ENCODE assay signal across 30 cellular contexts in genomic region chr5:91031396-91031741, GRCh38.
"Had no signal": no experiment of that assay in that cellular context is flagged by ENCODE, and none has a peak within 500 bp of the region (broad histone marks: within the 10 kb centered on the region; RNA-seq: fewer than 3 reads in every experiment).

No MANE protein-coding gene starts in this region.

- H3K4me3 ChIP-seq: adrenal gland, esophagus squamous epithelium, spleen, vagina had no signal

- H3K36me3 ChIP-seq: adrenal gland, esophagus squamous epithelium, spleen, vagina had no signal

- H3K27ac ChIP-seq: esophagus squamous epithelium, parathyroid adenoma, spleen, vagina had no signal

- H3K9me3 ChIP-seq: esophagus squamous epithelium, spleen, vagina had no signal

- H3K27me3 ChIP-seq: adrenal gland, esophagus squamous epithelium, spleen, vagina had no signal

- H3K9me3 Mint-ChIP-seq: activated naive CD4-positive, alpha-beta T cell treated with anti-CD3 and anti-CD28 coated beads for 36 hours; activated naive CD8-positive, alpha-beta T cell treated with anti-CD3 and anti-CD28 coated beads for 36 hours; brain; effector memory CD8-positive, alpha-beta T cell; naive thymus-derived CD4-positive, alpha-beta T cell; neural crest cell; T-helper 2 cell treated with Interferon-gamma antibody and Interleukin-4, amounts not matched to agents 5 μg/mL and 100 μg/mL, for 36 hours; type B pancreatic cell had no signal

- H3K9ac ChIP-seq: parathyroid adenoma had no signal

- H3K27me3 Mint-ChIP-seq: brain, type B pancreatic cell had no signal

- H3K4me3 Mint-ChIP-seq: activated naive CD4-positive, alpha-beta T cell treated with anti-CD3 and anti-CD28 coated beads for 36 hours; activated naive CD8-positive, alpha-beta T cell treated with anti-CD3 and anti-CD28 coated beads for 36 hours; brain; effector memory CD8-positive, alpha-beta T cell; naive thymus-derived CD4-positive, alpha-beta T cell; neural crest cell; T-helper 2 cell treated with Interferon-gamma antibody and Interleukin-4, amounts not matched to agents 5 μg/mL and 100 μg/mL, for 36 hours; type B pancreatic cell had no signal

- DNase-seq: activated CD4-positive, alpha-beta T cell treated with anti-CD3 and anti-CD28 coated beads for 48 hours; activated CD4-positive, alpha-beta T cell treated with anti-CD3 and anti-CD28 coated beads, Interleukin-2, amount 50 U/mL, for 48 hours; activated CD8-positive, alpha-beta memory T cell treated with anti-CD3 and anti-CD28 coated beads for 24 hours; activated effector memory CD4-positive, alpha-beta T cell treated with Interleukin-2 at 50 U/mL for 16 hours; activated naive CD4-positive, alpha-beta T cell treated with anti-CD3 and anti-CD28 coated beads for 36 hours; activated naive CD8-positive, alpha-beta T cell treated with anti-CD3 and anti-CD28 coated beads for 36 hours; aorta; caudate nucleus; cortex of kidney; effector memory CD8-positive, alpha-beta T cell; esophagus squamous epithelium; islet precursor cell; left cardiac atrium; mammary epithelial cell; naive thymus-derived CD4-positive, alpha-beta T cell; nucleus accumbens; right cardiac atrium; spleen; stimulated activated CD4-positive, alpha-beta T cell treated with anti-CD3 and anti-CD28 coated beads, Interleukin-2, amount 100 ng/mL, for 48 hours; stimulated activated naive CD8-positive, alpha-beta T cell treated with anti-CD3 and anti-CD28 coated beads, Interleukin-15, Interleukin-2, amounts not matched to agents 100 U/mL and 50 U/mL, for 24 hours; T-helper 1 cell had no signal

- H3K4me1 ChIP-seq: parathyroid adenoma, spleen had no signal

- H2AFZ ChIP-seq: parathyroid adenoma had no signal

- H3K27ac Mint-ChIP-seq: activated naive CD4-positive, alpha-beta T cell treated with anti-CD3 and anti-CD28 coated beads for 36 hours; activated naive CD8-positive, alpha-beta T cell treated with anti-CD3 and anti-CD28 coated beads for 36 hours; effector memory CD8-positive, alpha-beta T cell; T-helper 2 cell treated with Interferon-gamma antibody and Interleukin-4, amounts not matched to agents 5 μg/mL and 100 μg/mL, for 36 hours; type B pancreatic cell had no signal

- H3K36me3 Mint-ChIP-seq: activated naive CD8-positive, alpha-beta T cell treated with anti-CD3 and anti-CD28 coated beads for 36 hours; brain; naive thymus-derived CD4-positive, alpha-beta T cell; type B pancreatic cell had no signal

- H3K4me1 Mint-ChIP-seq: naive thymus-derived CD4-positive, alpha-beta T cell had no signal

- H3K79me2 ChIP-seq: parathyroid adenoma had no signal

- FAIRE-seq: endothelial cell of umbilical vein, frontal cortex had no signal
